In genomic region chrY:12898604-12899003, GRCh38 we compare ENCODE assay signal across 23 cellular contexts. TPM values are rescaled to one million over a fixed set of nuclear protein-coding genes. Genes with fewer than 3 reads are reported as not detected.
"Had no signal": no experiment of that assay in that cellular context is flagged by ENCODE, and none has a peak within 500 bp of the region (broad histone marks: within the 10 kb centered on the region; RNA-seq: fewer than 3 reads in every experiment).

No MANE protein-coding gene starts in this region.

- ATAC-seq: effector memory CD8-positive, alpha-beta T cell; left lobe of liver; mucosa of descending colon; natural killer cell treated with Interleukin-12 subunit alpha and Interleukin-12 subunit beta and Interleukin-15 and Interleukin-18, amount 100 ng/mL, for 72 hours; pancreas; right lobe of liver; stimulated activated naive B cell treated with anti-CD40 and anti-IgM and Interleukin-4, amounts not matched to agents 10 μg/mL and 1 μg/mL and 100 μg/mL, for 72 hours; upper lobe of right lung had no signal

- H3K4me3 ChIP-seq: coronary artery, esophagus squamous epithelium, mucosa of descending colon, pancreas, right lobe of liver, transverse colon, upper lobe of right lung, uterus had no signal

- DNase-seq: dermis blood vessel endothelial cell; effector memory CD8-positive, alpha-beta T cell; esophagus squamous epithelium; hypothalamus; immature natural killer cell; mesenchymal stem cell; mucosa of descending colon; naive B cell; pancreas; right lobe of liver; small intestine; stimulated activated CD4-positive, alpha-beta T cell treated with anti-CD3 and anti-CD28 coated beads, Interleukin-15, amount 100 ng/mL, for 24 hours; stimulated activated CD4-positive, alpha-beta T cell treated with anti-CD3 and anti-CD28 coated beads, Interleukin-2, amount 100 ng/mL, for 48 hours; stimulated activated naive B cell treated with anti-CD40 and anti-IgM and Interleukin-4, amounts not matched to agents 10 μg/mL and 1 μg/mL and 100 μg/mL, for 72 hours; transverse colon; upper lobe of right lung; uterus had no signal

- FAIRE-seq: endometrium, frontal cortex, keratinocyte, pancreas, small intestine had no signal

RNA-seq across cellular contexts. Expression of gene DDX3Y, which starts 6.1 kb away (rescaled TPM):
- polyA plus RNA-seq: keratinocyte had no signal
